Comparison of ENCODE assay signal across 8 cellular contexts in the genomic region with DNA sequence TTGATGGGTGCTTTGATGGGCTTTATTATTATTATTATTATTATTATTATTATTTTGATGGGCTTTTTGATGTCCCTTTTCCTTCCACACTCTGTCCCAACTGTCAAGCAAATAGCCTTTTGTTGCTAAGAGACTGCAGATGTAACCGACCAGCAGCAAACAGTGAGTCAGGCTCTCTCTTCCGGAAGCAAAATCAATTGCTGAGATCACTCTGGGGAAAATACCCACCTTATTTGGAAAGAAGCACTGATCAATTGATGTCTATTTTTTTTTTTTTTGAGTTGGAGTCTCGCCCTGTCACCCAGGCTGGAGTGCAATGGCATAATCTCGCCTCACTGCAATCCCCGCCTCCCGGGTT. TPM values are rescaled to one million over a fixed set of nuclear protein-coding genes. Genes with fewer than 3 reads are reported as not detected.
DNase-seq lines count a peak whose midpoint lies in the region; ATAC-seq and TF ChIP-seq lines count a peak whose summit lies in the region.

No MANE protein-coding gene starts in this region.

- no peak overlapping the region for H3K23ac ChIP-seq in mesenchymal stem cell (ENCODE audit: low read length in 2 of 2)

- ATAC-seq in Panc1, result no peak
- ATAC-seq in HG03095 (IDR thresholded peaks at IDR 0.05; ENCODE audit: unreplicated experiment), result no peak

- no peak overlapping the region for H3K18ac ChIP-seq in mesenchymal stem cell (ENCODE audit: low read depth in 1 of 2, low read length in 2 of 2)

- H3K27me3 ChIP-seq in Panc1 (ENCODE audit: control insufficient read depth, insufficient read depth, low read length), result no peaks in the 10 kb centered on the region
- no peaks in the 10 kb centered on the region for H3K27me3 ChIP-seq in mammary epithelial cell (ENCODE audit: insufficient read depth, low read length)
- no peaks in the 10 kb centered on the region for H3K27me3 ChIP-seq in mesenchymal stem cell (ENCODE audit: control insufficient read depth in 1 of 2, insufficient read depth in 1 of 2, low read length in 2 of 2)

- in situ Hi-C loops in Panc1 (cut with HindIII; ENCODE audit: low pct_unique_long_range_greater_than_20kb, low sequenced_read_pairs), result no loop called here
- in situ Hi-C loops in mammary epithelial cell (cut with MboI; ENCODE audit: low sequenced_read_pairs in 2 of 2), result loop anchor here in 1 of 2 donors (5.0 to 10.0 kb wide), 2 partner anchors 55 to 157 kb away; no protein-coding TSS in a partner anchor

- H3K4me3 ChIP-seq in GM12864 (ENCODE audit: low read depth, low read length), result peak overlapping the region; percentile 96
- peak overlapping the region; percentile 82 to 95 for H3K4me3 ChIP-seq in Panc1 (ENCODE audit: low read depth in 2 of 2, low read length in 2 of 2)
- H3K4me3 ChIP-seq in mammary epithelial cell (replicated peaks in 1 of 3; ENCODE audit: insufficient read depth in 1 of 3, low read depth in 2 of 3, low read length in 3 of 3), result peak overlapping the region; percentile 75 to 87 (median 85)
- peak overlapping the region in 1 of 2 experiments; percentile 84 for H3K4me3 ChIP-seq in mesenchymal stem cell (ENCODE audit: insufficient read depth in 1 of 2, low read depth in 1 of 2, low read length in 2 of 2)

- H2AFZ ChIP-seq in mammary epithelial cell (ENCODE audit: low read depth, low read length) (no peak overlapping the region), mesenchymal stem cell (ENCODE audit: low read depth, low read length) (no peak overlapping the region)

- H3K4me3 Mint-ChIP-seq in type B pancreatic cell, result peak overlapping the region; percentile 90

- peaks cover 79% of the 10 kb centered on the region for H3K79me2 ChIP-seq in mammary epithelial cell (ENCODE audit: insufficient read depth, low read length)

- WGBS in mammary epithelial cell (ENCODE audit: low coverage, missing lambda C conversion rate), result 0% methylated on average over 3 of the region's 6 CpGs
- WGBS in mesenchymal stem cell, result 35% methylated on average over 6 of the region's 6 CpGs

- CTCF ChIA-PET in Panc1 (lab: Charles Lee) (no interaction called here), mammary epithelial cell (lab: Charles Lee; ENCODE audit: low non-redundant PET) (no interaction called here)

- H3K36me3 ChIP-seq in Panc1 (ENCODE audit: control insufficient read depth, insufficient read depth, low read length) (peaks cover 7% of the 10 kb centered on the region), mammary epithelial cell (ENCODE audit: insufficient read depth, low read length) (peaks cover 27% of the 10 kb centered on the region), mesenchymal stem cell (ENCODE audit: control insufficient read depth in 1 of 2, insufficient read depth in 2 of 2, low read depth in 1 of 2, low read length in 2 of 2) (peaks cover 16 to 48% of the 10 kb centered on the region in 2 experiments)

- H2BK15ac ChIP-seq in mesenchymal stem cell (ENCODE audit: low read depth, poor library complexity, severe bottlenecking), result no peak overlapping the region

- H3K9me3 ChIP-seq in Panc1 (ENCODE audit: control insufficient read depth, insufficient read depth, low read depth, low read length), result no peaks in the 10 kb centered on the region
- no peaks in the 10 kb centered on the region for H3K9me3 ChIP-seq in mammary epithelial cell (replicated peaks; ENCODE audit: insufficient read depth, low read length)
- H3K9me3 ChIP-seq in mesenchymal stem cell (ENCODE audit: control insufficient read depth, low read length), result no peaks in the 10 kb centered on the region

- no peak for DNase-seq in GM12864 (ENCODE audit: low read depth)
- no peak for DNase-seq in Panc1 (ENCODE audit: low read depth, low spot score)
- peak; percentile 58 for DNase-seq in mammary epithelial cell
- DNase-seq in mesenchymal stem cell, result peak; percentile 93
- no peak for DNase-seq in type B pancreatic cell (ENCODE audit: extremely low spot score, unreplicated experiment)
- no peak for DNase-seq in Ammon's horn (ENCODE audit: low spot score)
- DNase-seq in NCI-H748 (lab: John Stamatoyannopoulos, UW; ENCODE audit: unreplicated experiment), result no peak

- H3K14ac ChIP-seq in mesenchymal stem cell (ENCODE audit: low read length in 2 of 2), result no peak overlapping the region

- H2BK12ac ChIP-seq in mesenchymal stem cell (ENCODE audit: low read length in 2 of 2), result no peak overlapping the region

- H3K4me1 ChIP-seq in Panc1 (ENCODE audit: control insufficient read depth, insufficient read depth, low read length), result peaks cover 44% of the 10 kb centered on the region
- peaks cover 45% of the 10 kb centered on the region for H3K4me1 ChIP-seq in mammary epithelial cell (ENCODE audit: insufficient read depth, low read length)
- H3K4me1 ChIP-seq in mesenchymal stem cell (ENCODE audit: control insufficient read depth, insufficient read depth, low read depth, low read length), result peaks cover 17% of the 10 kb centered on the region

- no peak overlapping the region for H4K8ac ChIP-seq in mesenchymal stem cell (ENCODE audit: low read length)

- no peak overlapping the region for H3K4ac ChIP-seq in mesenchymal stem cell (ENCODE audit: low read depth in 1 of 2, low read length in 2 of 2)

- no peak overlapping the region for H2BK5ac ChIP-seq in mesenchymal stem cell (ENCODE audit: low read depth, low read length, poor library complexity, severe bottlenecking)

- dilution Hi-C loops in mammary epithelial cell (cut with HindIII; ENCODE audit: low sequenced_read_pairs), result no loop called here

- H3K27ac ChIP-seq in Panc1 (ENCODE audit: low read length), result peak overlapping the region; percentile 95
- H3K27ac ChIP-seq in mammary epithelial cell (ENCODE audit: insufficient read depth, low read depth, low read length), result peak overlapping the region; percentile 96
- peak overlapping the region; percentile 97 for H3K27ac ChIP-seq in mesenchymal stem cell (ENCODE audit: low read length, poor library complexity, severe bottlenecking)

- peaks cover 26% of the 10 kb centered on the region for H3K4me1 Mint-ChIP-seq in type B pancreatic cell (ENCODE audit: unreplicated experiment)

- intact Hi-C loops in Panc1 (cut with micrococcal nuclease; ENCODE audit: unreplicated experiment) (no loop called here), mammary epithelial cell (cut with micrococcal nuclease) (no loop called here)

- H4K91ac ChIP-seq in mesenchymal stem cell (ENCODE audit: low read length), result no peak overlapping the region

- POLR2A ChIA-PET in Panc1 (lab: Charles Lee), result interaction anchor here (0.6 kb wide), 1 partner anchor 620 kb away, joined by 4 read pairs; no protein-coding TSS in a partner anchor

- peaks cover 15% of the 10 kb centered on the region for H3K36me3 Mint-ChIP-seq in type B pancreatic cell

- peak overlapping the region; percentile 90 for H3K4me2 ChIP-seq in mammary epithelial cell (ENCODE audit: insufficient read depth, low read depth, low read length)
- H3K4me2 ChIP-seq in mesenchymal stem cell (ENCODE audit: low read length, poor library complexity, severe bottlenecking), result peak overlapping the region; percentile 70

- TF ChIP-seq CTCF in GM12864 (IDR thresholded peaks at IDR 0.05; ENCODE audit: low read depth, low read length, missing control alignments) (no peak), Panc1 (IDR thresholded peaks at IDR 0.05) (no peak), mammary epithelial cell (conservative IDR thresholded peaks at IDR 0.05 in 1 of 2, IDR thresholded peaks at IDR 0.05 in 1 of 2; ENCODE audit: extremely low read depth in 1 of 2, insufficient read depth in 1 of 2, low read depth in 1 of 2, low read length in 2 of 2) (no peak), type B pancreatic cell (conservative IDR thresholded peaks at IDR 0.05) (no peak)

- H3K9ac ChIP-seq in mammary epithelial cell (ENCODE audit: insufficient read depth, low read length), result peak overlapping the region; percentile 99
- H3K9ac ChIP-seq in mesenchymal stem cell (ENCODE audit: low read length), result peak overlapping the region; percentile 100

- no peaks in the 10 kb centered on the region for H3K9me3 Mint-ChIP-seq in type B pancreatic cell

- peak overlapping the region; percentile 94 for H3K27ac Mint-ChIP-seq in type B pancreatic cell

- no peaks in the 10 kb centered on the region for H3K27me3 Mint-ChIP-seq in type B pancreatic cell

- no peak overlapping the region for H2AK5ac ChIP-seq in mesenchymal stem cell (ENCODE audit: low read length, severe bottlenecking)

- H4K20me1 ChIP-seq in mammary epithelial cell (ENCODE audit: insufficient read depth, low read length), result peaks cover 2% of the 10 kb centered on the region

- H3K79me1 ChIP-seq in mesenchymal stem cell (replicated peaks; ENCODE audit: low read length, poor library complexity, severe bottlenecking), result no peaks in the 10 kb centered on the region

- no TSS peak for BruUV-seq in Panc1 (replicated peaks; lab: Mats Ljungman, UMichigan)
- no TSS peak for BruUV-seq in mammary epithelial cell (replicated peaks; lab: Mats Ljungman, UMichigan)

- no peak overlapping the region for H2BK120ac ChIP-seq in mesenchymal stem cell (ENCODE audit: low read depth, low read length)

RNA-seq across cellular contexts. Expression of a gene that starts 2.9 kb away (rescaled TPM):
- 203 TPM for total RNA-seq in Panc1 (2021; ENCODE audit: unreplicated experiment)
- 110 TPM for polyA plus RNA-seq in Panc1 (2012; ENCODE audit: insufficient read length)
- 100 to 1,000 TPM; 250 to 288 TPM for total RNA-seq in mammary epithelial cell
- polyA plus RNA-seq in mammary epithelial cell, result 259 TPM
- 470 TPM for polyA minus RNA-seq in mammary epithelial cell
- polyA plus RNA-seq in mesenchymal stem cell (2013, experiment 1 of 2), result 248 TPM
- polyA plus RNA-seq in mesenchymal stem cell (2013, experiment 2 of 2), result 236 TPM
- 67.4 and 103 TPM in 2 replicates for total RNA-seq in type B pancreatic cell (ENCODE audit: low replicate concordance)

Comparison
In these comparisons a context has a peak if more than half of its experiments do, and no peak if none do; other contexts are left out.
1. DNase-seq: peak in mammary epithelial cell (single experiment) and mesenchymal stem cell (single experiment); none in GM12864 (single experiment), Panc1 (single experiment), type B pancreatic cell (single experiment), Ammon's horn (single experiment) and NCI-H748 (single experiment).
2. Peak in every context shown above with its lines, with median percentiles within 50 percentile points of each other: H3K27ac ChIP-seq.